17 cellular contexts compared by ENCODE assay signal in the genomic region with DNA sequence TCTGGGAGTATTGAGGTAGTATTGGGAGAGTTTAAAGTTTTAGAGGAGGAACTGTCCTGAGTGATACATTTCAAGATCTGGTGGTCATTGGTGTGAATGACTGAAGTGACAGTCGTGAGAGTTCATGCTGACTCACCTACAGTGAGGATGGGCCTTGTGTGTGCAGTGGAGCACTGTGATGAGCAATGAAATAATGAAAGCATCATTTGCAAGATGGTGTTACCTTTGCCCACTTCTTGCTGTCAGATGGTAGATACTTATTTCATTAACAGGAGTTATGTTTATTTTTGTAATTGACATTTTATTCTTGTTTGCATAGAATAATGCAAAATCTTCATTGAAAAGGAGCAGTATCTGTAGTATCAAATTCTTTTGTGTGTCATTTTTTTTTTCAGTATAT. TPM values are rescaled to one million over a fixed set of nuclear protein-coding genes. Genes with fewer than 3 reads are reported as not detected.
A peak's percentile ranks its signal among the peaks of the same experiment; 100 is the strongest.
DNase-seq lines count a peak whose midpoint lies in the region; ATAC-seq, FAIRE-seq and TF ChIP-seq lines count a peak whose summit lies in the region.
"Had no signal": no experiment of that assay in that cellular context is flagged by ENCODE, and none has a peak within 500 bp of the region (broad histone marks: within the 10 kb centered on the region; RNA-seq: fewer than 3 reads in every experiment).

No MANE protein-coding gene starts in this region.

- TF ChIP-seq POLR2A in K562 (conservative IDR thresholded peaks at IDR 0.05) (no peak), Peyer's patch (IDR thresholded peaks at IDR 0.05) (no peak)

- CTCF ChIA-PET in K562 (lab: Yijun Ruan, JAX; ENCODE audit: low intra/inter-chr PET ratio), result no interaction called here

- H3K9ac ChIP-seq in K562 (ENCODE audit: insufficient read depth in 1 of 2, low read depth in 2 of 2, low read length in 2 of 2), result no peak overlapping the region

- H3K27ac ChIP-seq in K562 (ENCODE audit: extremely low read depth, low read depth, low read length) (no peak overlapping the region; the same call in 2 of the 3 replicates), Peyer's patch (no peak overlapping the region)
- H3K27ac ChIP-seq: brain microvascular endothelial cell had no signal

- no peak for TF ChIP-seq RAD21 in K562 (CRISPR knock-in tag; conservative IDR thresholded peaks at IDR 0.05 in 1 of 2, IDR thresholded peaks at IDR 0.05 in 1 of 2)

- peak; percentile 62 for FAIRE-seq in K562 (lab: Jason Lieb, UNC)
- FAIRE-seq: HepG2, keratinocyte had no signal

- H2AFZ ChIP-seq in K562 (ENCODE audit: low read depth, low read length), result no peak overlapping the region

- intact Hi-C loops in K562 (cut with micrococcal nuclease), result loop anchor here (2.0 kb wide), 1 partner anchor 19 kb away; no protein-coding TSS in a partner anchor

- ATAC-seq in HG02759 (IDR thresholded peaks at IDR 0.05; ENCODE audit: unreplicated experiment), result peak; percentile 78
- peak; percentile 82 for ATAC-seq in K562
- ATAC-seq in HG03139 (IDR thresholded peaks at IDR 0.05; ENCODE audit: unreplicated experiment), result no peak
- no peak for ATAC-seq in GM21723 (IDR thresholded peaks at IDR 0.05; ENCODE audit: unreplicated experiment)
- ATAC-seq: HepG2 had no signal

- H3K4me1 ChIP-seq in K562 (replicated peaks in 1 of 2; ENCODE audit: control insufficient read depth in 2 of 2, insufficient read depth in 2 of 2, low read length in 2 of 2), result peaks cover 15 to 28% of the 10 kb centered on the region in 2 experiments
- no peaks in the 10 kb centered on the region for H3K4me1 ChIP-seq in Peyer's patch

- WGBS in K562 (ENCODE audit: insufficient coverage, low coverage, missing lambda C conversion rate), result 4% methylated on average over 1 of the region's 1 CpG

- H3K4me2 ChIP-seq in K562 (ENCODE audit: insufficient read depth, low read length), result peak overlapping the region; percentile 41; the same call in 1 of the 2 replicates

- H3K36me3 ChIP-seq in K562 (ENCODE audit: control insufficient read depth, insufficient read depth, low read length), result no peaks in the 10 kb centered on the region
- H3K36me3 ChIP-seq in Peyer's patch, result no peaks in the 10 kb centered on the region
- H3K36me3 ChIP-seq: brain microvascular endothelial cell had no signal

- no peak for TF ChIP-seq CTCF in K562 (IDR thresholded peaks at IDR 0.05 in 2 of 3, conservative IDR thresholded peaks at IDR 0.05 in 1 of 3; ENCODE audit: insufficient read depth in 2 of 3, low read depth in 1 of 3, low read length in 3 of 3)
- TF ChIP-seq CTCF in Peyer's patch (IDR thresholded peaks at IDR 0.05), result no peak

- H4K20me1 ChIP-seq in K562 (replicated peaks; ENCODE audit: control insufficient read depth, insufficient read depth, low read length), result peaks cover 5% of the 10 kb centered on the region

- POLR2A ChIA-PET in K562 (lab: Yijun Ruan, JAX), result no interaction called here

- H3K9me3 ChIP-seq in K562 (replicated peaks; ENCODE audit: control insufficient read depth, insufficient read depth, low read depth, low read length), result no peaks in the 10 kb centered on the region
- no peaks in the 10 kb centered on the region for H3K9me3 ChIP-seq in Peyer's patch

- H3K4me3 ChIP-seq in K562, result no peak overlapping the region
- H3K4me3 ChIP-seq in Peyer's patch, result no peak overlapping the region

- peaks cover 85% of the 10 kb centered on the region for H3K79me2 ChIP-seq in K562 (ENCODE audit: control insufficient read depth, insufficient read depth, low read length)

- TF ChIP-seq EP300 in K562 (IDR thresholded peaks at IDR 0.05; ENCODE audit: low read length), result no peak

- DNase-seq in stimulated activated CD4-positive, alpha-beta T cell treated with anti-CD3 and anti-CD28 coated beads, Interleukin-1b, Interleukin-23, amount 100 ng/mL, for 48 hours, result peak; percentile 26
- DNase-seq in stimulated activated CD4-positive, alpha-beta T cell treated with anti-CD3 and anti-CD28 coated beads, Interleukin-4, amount 100 ng/mL, for 4 hours, result no peak
- peak in 3 of 4 experiments; percentile 31 to 62 (median 39) for DNase-seq in K562 (ENCODE audit: extremely low read depth in 1 of 4, low spot score in 3 of 4)
- no peak for DNase-seq in GDM1 (lab: John Stamatoyannopoulos, UW)
- no peak for DNase-seq in Peyer's patch
- DNase-seq: AML-193; brain microvascular endothelial cell; effector CD8-positive, alpha-beta T cell; NCI-H146; NCI-H526; stimulated activated CD4-positive, alpha-beta T cell treated with anti-CD3 and anti-CD28 coated beads, Interleukin-4, amount 100 ng/mL, for 1 hour; stimulated activated naive CD4-positive, alpha-beta T cell treated with Interleukin-2 at 50 U/mL for 16 hours had no signal

- H3K27me3 ChIP-seq in K562 (ENCODE audit: control insufficient read depth in 2 of 2, insufficient read depth in 2 of 2, low read length in 2 of 2) (no peaks in the 10 kb centered on the region), Peyer's patch (no peaks in the 10 kb centered on the region)
- H3K27me3 ChIP-seq: brain microvascular endothelial cell had no signal

- BruUV-seq in K562 (replicated peaks; lab: Mats Ljungman, UMichigan), result no TSS peak

- H3K9me1 ChIP-seq in K562 (ENCODE audit: control insufficient read depth, insufficient read depth, low read length), result peaks cover 2% of the 10 kb centered on the region

- in situ Hi-C loops in K562 (cut with MboI), result no loop called here

TF ChIP-seq in K562, 482 proteins besides CTCF, POLR2A, EP300 and RAD21 (continues in another document):
- TF ChIP-seq MEIS2 (IDR thresholded peaks at IDR 0.05; ENCODE audit: partially characterized antibody) (peak; percentile 73), ZEB2 (IDR thresholded peaks at IDR 0.05) (no peak), ZNF324 (CRISPR knock-in tag; IDR thresholded peaks at IDR 0.05) (no peak), MYBL2 (IDR thresholded peaks at IDR 0.05; ENCODE audit: low read depth) (no peak), MYBL2 (CRISPR knock-in tag; IDR thresholded peaks at IDR 0.05; ENCODE audit: borderline replicate concordance) (no peak), ZNF668 (CRISPR knock-in tag; IDR thresholded peaks at IDR 0.05) (peak; percentile 69; the same call in 1 of the 2 replicates), NR2C1 (IDR thresholded peaks at IDR 0.05) (no peak), NR2C1 (tag; IDR thresholded peaks at IDR 0.05) (peak; percentile 53; the same call in 1 of the 2 replicates), ZNF224 (CRISPR knock-in tag; IDR thresholded peaks at IDR 0.05) (no peak), CEBPG (CRISPR knock-in tag; IDR thresholded peaks at IDR 0.05) (no peak), CEBPG (tag; conservative IDR thresholded peaks at IDR 0.05 in 1 of 2, IDR thresholded peaks at IDR 0.05 in 1 of 2) (no peak), ZNF24 (IDR thresholded peaks at IDR 0.05) (peak; percentile 97), DDX20 (tag; IDR thresholded peaks at IDR 0.05; ENCODE audit: low read depth) (peak; percentile 83), TFAM (CRISPR knock-in tag; conservative IDR thresholded peaks at IDR 0.05) (no peak), TEAD1 (CRISPR knock-in tag; IDR thresholded peaks at IDR 0.05) (0 out of 4 replicates have a peak, but pooled peaks of 1 of the 2 experiments have one; percentile 11), C11orf30 (IDR thresholded peaks at IDR 0.05; ENCODE audit: low read depth) (peak; percentile 83), SLC30A9 (CRISPR knock-in tag; IDR thresholded peaks at IDR 0.05) (no peak), BCL6 (CRISPR knock-in tag; IDR thresholded peaks at IDR 0.05) (no peak), RFX7 (CRISPR knock-in tag; IDR thresholded peaks at IDR 0.05) (no peak), ZNF699 (CRISPR knock-in tag; IDR thresholded peaks at IDR 0.05; ENCODE audit: insufficient replicate concordance) (no peak), ZNF589 (CRISPR knock-in tag; IDR thresholded peaks at IDR 0.05; ENCODE audit: low read depth) (no peak), NR3C1 (CRISPR knock-in tag; IDR thresholded peaks at IDR 0.05) (no peak), MAFF (IDR thresholded peaks at IDR 0.05; ENCODE audit: low read length) (peak; percentile 16; the same call in 1 of the 2 replicates)
- TF ChIP-seq, protein P1, sequence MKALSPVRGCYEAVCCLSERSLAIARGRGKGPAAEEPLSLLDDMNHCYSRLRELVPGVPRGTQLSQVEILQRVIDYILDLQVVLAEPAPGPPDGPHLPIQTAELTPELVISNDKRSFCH (CRISPR knock-in tag; IDR thresholded peaks at IDR 0.05), result no peak
- TF ChIP-seq, protein P1 (tag; IDR thresholded peaks at IDR 0.05), result peak; percentile 69

RNA-seq across cellular contexts. Expression of a gene that starts 29.0 kb away (rescaled TPM):
- total RNA-seq in K562 (2011; cell fraction: chromatin; rRNA removed; ENCODE audit: low replicate concordance), result 34.9 and 64.7 TPM in 2 replicates
- 9.8 and 13.7 TPM in 2 replicates for total RNA-seq in K562 (2011; cell fraction: nucleolus; rRNA removed)
- total RNA-seq in K562 (2011; cell fraction: nucleoplasm; rRNA removed), result 33.9 and 47.9 TPM in 2 replicates
- total RNA-seq in K562 (2014; rRNA removed) (6.0 and 8.5 TPM in 2 replicates), K562 (2014; rRNA removed; fragmentation: Illumina TruSeq; extraction: Trizol) (18.2 and 20.1 TPM in 2 replicates), K562 (2015; rRNA removed; fragmentation: Illumina TruSeq; extraction: Trizol) (14.4 and 14.9 TPM in 2 replicates), K562 (2021) (19.9 and 22.3 TPM in 2 replicates), Peyer's patch (10 to 100 TPM; 11.5 to 23.1 (median 17.0) TPM)
- polyA plus RNA-seq in K562 (2011; rRNA removed) (13.6 and 14.2 TPM in 2 replicates), K562 (2014; fragmentation: Illumina TruSeq; extraction: Trizol) (7.9 and 8.2 TPM in 2 replicates), K562 (2014; fragmentation: Nextera tagmentation; extraction: Ambion mirVana) (1 to 10 TPM; 2.6 to 6.0 TPM), K562 (2014; rRNA removed) (5.9 and 8.8 TPM in 2 replicates)
- 13.0 and 21.3 TPM in 2 replicates for polyA plus RNA-seq in K562 (2011; cell fraction: cytosol; rRNA removed)
- polyA plus RNA-seq in K562 (2011; cell fraction: nucleus; rRNA removed), result 15.4 and 22.1 TPM in 2 replicates
- polyA plus RNA-seq in K562 (2012), result 3.2 and 5.0 TPM in 2 replicates
- polyA minus RNA-seq in K562 (2011; rRNA and poly(A)+ RNA removed), result 33.3 and 39.0 TPM in 2 replicates
- polyA minus RNA-seq in K562 (2011; cell fraction: cytosol; rRNA and poly(A)+ RNA removed), result 8.8 and 9.9 TPM in 2 replicates
- 16.7 and 24.5 TPM in 2 replicates for polyA minus RNA-seq in K562 (2011; cell fraction: nucleus; rRNA and poly(A)+ RNA removed)

Comparison
In these comparisons a context has a peak if more than half of its experiments do, and no peak if none do; other contexts are left out.
1. DNase-seq: peak in stimulated activated CD4-positive, alpha-beta T cell treated with anti-CD3 and anti-CD28 coated beads, Interleukin-1b, Interleukin-23, amount 100 ng/mL, for 48 hours (single experiment) and K562 (3 of 4); none in stimulated activated CD4-positive, alpha-beta T cell treated with anti-CD3 and anti-CD28 coated beads, Interleukin-4, amount 100 ng/mL, for 4 hours (0 of 2), GDM1 (single experiment) and Peyer's patch (0 of 3).
2. ATAC-seq: peak in HG02759 (single experiment) and K562 (single experiment); none in HG03139 (single experiment) and GM21723 (single experiment).